In genomic region chr2:28359222-28360065, GRCh38 we compare ENCODE assay signal across 8 cellular contexts. TPM values are rescaled to one million over a fixed set of nuclear protein-coding genes. Genes with fewer than 3 reads are reported as not detected.
DNase-seq lines count a peak whose midpoint lies in the region; ATAC-seq, FAIRE-seq and TF ChIP-seq lines count a peak whose summit lies in the region.

No MANE protein-coding gene starts in this region.

- H3K4me3 ChIP-seq in BLaER1 treated with 17β-estradiol and CSF1 and Interleukin-3, amounts not matched to agents 10 nM and 100 nM, result peak overlapping the region in 6 of 10 experiments; percentile 22 to 48 (median 35); a peak in 6 of 20 replicates
- no peak overlapping the region for H3K4me3 ChIP-seq in H1 (ENCODE audit: extremely low read depth in 1 of 4, insufficient read depth in 2 of 4, low read depth in 3 of 4, low read length in 4 of 4)

- no peak for TF ChIP-seq CTCF in H1 (IDR thresholded peaks at IDR 0.05; ENCODE audit: control extremely low read depth in 1 of 3, insufficient read depth in 1 of 3, low read depth in 1 of 3, low read length in 3 of 3)
- TF ChIP-seq CTCF in glutamatergic neuron (IDR thresholded peaks at IDR 0.05; ENCODE audit: partially characterized antibody, unreplicated experiment), result no peak

- H3K9me3 ChIP-seq in BLaER1 treated with 17β-estradiol and CSF1 and Interleukin-3, amounts not matched to agents 10 nM and 100 nM (replicated peaks in 1 of 11), result no peaks in the 10 kb centered on the region
- no peaks in the 10 kb centered on the region for H3K9me3 ChIP-seq in H1 (ENCODE audit: insufficient read depth in 2 of 2, low read depth in 1 of 2, low read length in 1 of 2)

- peak; percentile 92 for DNase-seq in KBM-7
- DNase-seq in activated CD4-positive, alpha-beta T cell treated with anti-CD3 and anti-CD28 coated beads, Interleukin-2, amount 50 U/mL, for 4 hours, result peak; percentile 63 to 65
- no peak for DNase-seq in H1 (ENCODE audit: low read depth in 1 of 2, low spot score in 2 of 2)
- peak; percentile 25 to 32 for DNase-seq in stimulated activated CD4-positive, alpha-beta T cell treated with anti-CD3 and anti-CD28 coated beads, Interleukin-1b, Interleukin-23, amount 100 ng/mL, for 1 hour (ENCODE audit: low read depth in 2 of 2)
- DNase-seq in GOT3 (lab: John Stamatoyannopoulos, UW), result no peak
- DNase-seq in glutamatergic neuron, result no peak

- POLR2A ChIA-PET in H1 (lab: Charles Lee; ENCODE audit: partially characterized antibody), result interaction anchor here (1.7 kb wide), 1 partner anchor 31 kb away, joined by 5 read pairs; no protein-coding TSS in a partner anchor

- H4K8ac ChIP-seq in H1 (ENCODE audit: extremely low read depth, insufficient read depth, low read length), result peak overlapping the region; percentile 28; the same call in 1 of the 2 replicates

- no peaks in the 10 kb centered on the region for H3K36me3 Mint-ChIP-seq in glutamatergic neuron (ENCODE audit: unreplicated experiment)

- no peak overlapping the region for H2BK20ac ChIP-seq in H1 (ENCODE audit: low read length)

- no peak overlapping the region for H2AFZ ChIP-seq in H1 (ENCODE audit: low read length)

- no peak for TF ChIP-seq RAD21 in H1 (IDR thresholded peaks at IDR 0.05 in 1 of 2, conservative IDR thresholded peaks at IDR 0.05 in 1 of 2; ENCODE audit: low read depth in 2 of 2, low read length in 2 of 2)

- no peak overlapping the region for H2BK120ac ChIP-seq in H1 (replicated peaks; ENCODE audit: low read depth, low read length)

- in situ Hi-C loops in KBM-7 (cut with MboI; ENCODE audit: low pct_unique_long_range_greater_than_20kb, low sequenced_read_pairs), result no loop called here

- H3K79me1 ChIP-seq in H1 (ENCODE audit: low read depth, low read length), result no peaks in the 10 kb centered on the region

- H3K27me3 Mint-ChIP-seq in glutamatergic neuron (ENCODE audit: unreplicated experiment), result peaks cover 3% of the 10 kb centered on the region

- H2BK15ac ChIP-seq in H1 (ENCODE audit: low read length), result no peak overlapping the region

- H3K4ac ChIP-seq in H1 (replicated peaks; ENCODE audit: insufficient read length, low read depth, low read length), result no peak overlapping the region

- peak overlapping the region; percentile 66 to 90 (median 79) for H3K27ac ChIP-seq in BLaER1 treated with 17β-estradiol and CSF1 and Interleukin-3, amounts not matched to agents 10 nM and 100 nM
- H3K27ac ChIP-seq in H1 (ENCODE audit: low read depth, low read length), result no peak overlapping the region

- no peaks in the 10 kb centered on the region for H3K79me2 ChIP-seq in H1 (ENCODE audit: control insufficient read depth in 1 of 2, insufficient read depth in 2 of 2, low read length in 2 of 2)

- no peak overlapping the region for H2BK5ac ChIP-seq in H1 (ENCODE audit: low read depth, low read length)

- H4K5ac ChIP-seq in H1 (ENCODE audit: insufficient read length, low read depth, low read length), result no peak overlapping the region

- CTCF ChIA-PET in H1 (lab: Charles Lee; ENCODE audit: partially characterized antibody), result interaction anchor here (0.8 to 1.0 kb wide), 3 partner anchors 18 to 636 kb away, joined by 3 to 4 read pairs (median 4); no protein-coding TSS in a partner anchor

- TF ChIP-seq EP300 in H1 (IDR thresholded peaks at IDR 0.05; ENCODE audit: borderline replicate concordance in 1 of 2, low read depth in 2 of 2, low read length in 2 of 2), result no peak

- peak overlapping the region; percentile 36 to 78 (median 66); a peak in 21 of 22 replicates for H3K9ac ChIP-seq in BLaER1 treated with 17β-estradiol and CSF1 and Interleukin-3, amounts not matched to agents 10 nM and 100 nM
- no peak overlapping the region for H3K9ac ChIP-seq in H1 (replicated peaks in 1 of 4; ENCODE audit: extremely low read depth in 1 of 4, low read depth in 3 of 4, low read length in 3 of 4)

- no peaks in the 10 kb centered on the region for H4K20me1 ChIP-seq in BLaER1 treated with 17β-estradiol and CSF1 and Interleukin-3, amounts not matched to agents 10 nM and 100 nM
- no peaks in the 10 kb centered on the region for H4K20me1 ChIP-seq in H1 (replicated peaks in 1 of 2; ENCODE audit: control insufficient read depth in 1 of 2, insufficient read depth in 2 of 2, low read length in 2 of 2)

- no peak overlapping the region for H3K27ac Mint-ChIP-seq in glutamatergic neuron (ENCODE audit: unreplicated experiment)

- no peaks in the 10 kb centered on the region for H3K27me3 ChIP-seq in BLaER1 treated with 17β-estradiol and CSF1 and Interleukin-3, amounts not matched to agents 10 nM and 100 nM
- no peaks in the 10 kb centered on the region; a peak in 1 of 7 replicates for H3K27me3 ChIP-seq in H1 (replicated peaks in 1 of 4; ENCODE audit: control insufficient read depth in 3 of 4, extremely low read depth in 1 of 4, insufficient read depth in 3 of 4, low read length in 3 of 4)

- H3K23ac ChIP-seq in H1 (ENCODE audit: insufficient read length), result no peak overlapping the region

- no peak overlapping the region; the same call in 1 of the 2 replicates for H3K18ac ChIP-seq in H1 (ENCODE audit: extremely low read depth, low read length)

- ATAC-seq in GM21390 (IDR thresholded peaks at IDR 0.05; ENCODE audit: unreplicated experiment), result peak; percentile 75

- no peaks in the 10 kb centered on the region for H3K36me3 ChIP-seq in BLaER1 treated with 17β-estradiol and CSF1 and Interleukin-3, amounts not matched to agents 10 nM and 100 nM
- no peaks in the 10 kb centered on the region for H3K36me3 ChIP-seq in H1 (ENCODE audit: control insufficient read depth in 2 of 4, insufficient read depth in 4 of 4, low read length in 3 of 4)

- 88% methylated on average over 25 of the region's 29 CpGs; no CpG with 5 or more reads in 1 of the 2 experiments for WGBS in H1 (ENCODE audit: extremely low coverage in 1 of 2, insufficient coverage in 1 of 2, insufficient read length in 1 of 2, insufficient replicate concordance in 2 of 2, low coverage in 1 of 2, low lambda C conversion rate in 2 of 2, missing lambda C conversion rate in 1 of 2), 2 experiments

- H3K14ac ChIP-seq in H1 (ENCODE audit: insufficient read length), result no peak overlapping the region

- no peak for FAIRE-seq in H1 (lab: Jason Lieb, UNC)

- no peak overlapping the region for H3K56ac ChIP-seq in H1 (replicated peaks; ENCODE audit: insufficient read length, low read depth, low read length)

- H4K91ac ChIP-seq in H1 (replicated peaks; ENCODE audit: insufficient read length, low read length), result no peak overlapping the region

- peaks cover 5% of the 10 kb centered on the region for H3K9me3 Mint-ChIP-seq in glutamatergic neuron (ENCODE audit: unreplicated experiment)

- peaks cover 54 to 77% (median 70%) of the 10 kb centered on the region in 10 experiments for H3K4me1 ChIP-seq in BLaER1 treated with 17β-estradiol and CSF1 and Interleukin-3, amounts not matched to agents 10 nM and 100 nM
- H3K4me1 ChIP-seq in H1 (replicated peaks in 1 of 4; ENCODE audit: control insufficient read depth in 3 of 4, insufficient read depth in 4 of 4, low read length in 3 of 4), result peaks cover 0 to 3% (median 0%) of the 10 kb centered on the region in 4 experiments; a peak in 1 of 7 replicates

- no peaks in the 10 kb centered on the region for H3K23me2 ChIP-seq in H1 (ENCODE audit: low read depth, low read length)

- H3K4me1 Mint-ChIP-seq in glutamatergic neuron (ENCODE audit: low read depth, unreplicated experiment), result no peaks in the 10 kb centered on the region

- no peak for TF ChIP-seq POLR2A in H1 (IDR thresholded peaks at IDR 0.05; ENCODE audit: control extremely low read depth in 1 of 2, low read depth in 2 of 2, low read length in 2 of 2)

- H2BK12ac ChIP-seq in H1 (ENCODE audit: low read depth, low read length), result no peak overlapping the region

- H3K4me3 Mint-ChIP-seq in glutamatergic neuron (ENCODE audit: unreplicated experiment), result no peak overlapping the region

- no peak overlapping the region for H2AK5ac ChIP-seq in H1 (ENCODE audit: low read depth, low read length)

- peak overlapping the region; percentile 89 to 100 (median 94) for H3K4me2 ChIP-seq in BLaER1 treated with 17β-estradiol and CSF1 and Interleukin-3, amounts not matched to agents 10 nM and 100 nM
- H3K4me2 ChIP-seq in H1 (ENCODE audit: insufficient read depth in 1 of 2, low read depth in 2 of 2, low read length in 2 of 2), result no peak overlapping the region

TF ChIP-seq in H1, 55 proteins besides CTCF, POLR2A, EP300 and RAD21:
- TF ChIP-seq KDM5A (IDR thresholded peaks at IDR 0.05; ENCODE audit: low read length), result no peak
- no peak for TF ChIP-seq E2F6 (IDR thresholded peaks at IDR 0.05)
- TF ChIP-seq SRF (IDR thresholded peaks at IDR 0.05; ENCODE audit: low read depth, low read length), result no peak
- TF ChIP-seq POU5F1 (IDR thresholded peaks at IDR 0.05; ENCODE audit: low read depth, low read length), result no peak
- TF ChIP-seq HDAC2 (IDR thresholded peaks at IDR 0.05; ENCODE audit: borderline replicate concordance in 1 of 2, low read depth in 2 of 2, low read length in 2 of 2), result no peak
- no peak for TF ChIP-seq HDAC6 (IDR thresholded peaks at IDR 0.05; ENCODE audit: low read depth, low read length)
- no peak for TF ChIP-seq CTBP2 (IDR thresholded peaks at IDR 0.05; ENCODE audit: borderline replicate concordance, insufficient read depth, insufficient read length, low read length)
- TF ChIP-seq TEAD4 (IDR thresholded peaks at IDR 0.05; ENCODE audit: low read depth, low read length), result no peak

RNA-seq across cellular contexts. Expression of gene FOSL2, which starts 33.2 kb away (rescaled TPM):
- total RNA-seq in H1 (2021; fragmentation: NEBNext Ultra II Directional; extraction: Animal tissue kit (Norgen Biotek cat#: 25700)), result 4.5 and 5.5 TPM in 2 replicates
- 1.5 TPM in 2 replicates for polyA plus RNA-seq in H1 (2011; rRNA removed)
- polyA plus RNA-seq in H1 (2011; cell fraction: cytosol; rRNA removed), result 1.5 TPM
- 2.2 TPM for polyA plus RNA-seq in H1 (2011; cell fraction: nucleus; rRNA removed)
- 2.6 to 2.8 TPM (median 2.6 TPM) in 4 replicates for polyA plus RNA-seq in H1 (2012, experiment 1 of 2)
- 1.9 TPM for polyA plus RNA-seq in H1 (2012, experiment 2 of 2)
- 0.89 TPM for polyA plus RNA-seq in H1 (2013, experiment 1 of 2)
- polyA plus RNA-seq in H1 (2013, experiment 2 of 2), result 0.90 TPM
- polyA minus RNA-seq in H1 (2011; rRNA and poly(A)+ RNA removed), result 2.7 and 3.0 TPM in 2 replicates
- polyA minus RNA-seq in H1 (2011; cell fraction: cytosol; rRNA and poly(A)+ RNA removed), result 2.6 TPM
- polyA minus RNA-seq in H1 (2011; cell fraction: nucleus; rRNA and poly(A)+ RNA removed), result 4.0 TPM
- total RNA-seq in glutamatergic neuron (ENCODE audit: unreplicated experiment), result 2.6 TPM

Comparison
In these comparisons a context has a peak if more than half of its experiments do, and no peak if none do; other contexts are left out.
1. H3K4me2 ChIP-seq: peak in BLaER1 treated with 17β-estradiol and CSF1 and Interleukin-3, amounts not matched to agents 10 nM and 100 nM (11 of 11); none in H1 (0 of 2).
2. H3K4me3 ChIP-seq: peak in BLaER1 treated with 17β-estradiol and CSF1 and Interleukin-3, amounts not matched to agents 10 nM and 100 nM (6 of 10); none in H1 (0 of 4).
3. H3K9ac ChIP-seq: peak in BLaER1 treated with 17β-estradiol and CSF1 and Interleukin-3, amounts not matched to agents 10 nM and 100 nM (11 of 11); none in H1 (0 of 4).
4. DNase-seq: peak in KBM-7 (single experiment), activated CD4-positive, alpha-beta T cell treated with anti-CD3 and anti-CD28 coated beads, Interleukin-2, amount 50 U/mL, for 4 hours (2 of 2) and stimulated activated CD4-positive, alpha-beta T cell treated with anti-CD3 and anti-CD28 coated beads, Interleukin-1b, Interleukin-23, amount 100 ng/mL, for 1 hour (2 of 2); none in H1 (0 of 2), GOT3 (single experiment) and glutamatergic neuron (single experiment).